18 cellular contexts compared by ENCODE assay signal in the genomic region with DNA sequence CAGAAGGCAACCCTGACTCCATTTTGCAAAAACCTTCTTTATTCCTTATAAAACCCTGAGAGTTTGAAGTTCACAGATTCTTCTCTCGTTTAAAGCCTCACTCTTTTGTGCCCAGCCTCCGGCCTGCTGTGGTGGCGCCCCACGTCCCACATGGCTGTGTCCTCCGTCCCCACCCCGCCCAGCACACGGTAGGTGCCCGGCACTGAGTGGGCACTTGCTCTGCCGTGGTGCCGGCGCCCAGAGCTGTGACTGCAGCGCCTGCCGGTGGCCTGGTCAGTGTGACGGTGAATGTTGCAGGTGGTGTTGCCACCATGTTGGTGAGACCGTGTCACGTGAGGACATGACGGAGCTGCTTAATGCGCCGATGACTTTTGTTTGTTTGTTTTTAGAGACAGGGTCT. TPM values are rescaled to one million over a fixed set of nuclear protein-coding genes. Genes with fewer than 3 reads are reported as not detected.
DNase-seq lines count a peak whose midpoint lies in the region; ATAC-seq and TF ChIP-seq lines count a peak whose summit lies in the region.
"Had no signal": no experiment of that assay in that cellular context is flagged by ENCODE, and none has a peak within 500 bp of the region (broad histone marks: within the 10 kb centered on the region; RNA-seq: fewer than 3 reads in every experiment).

No MANE protein-coding gene starts in this region.

- no peaks in the 10 kb centered on the region for H3K27me3 ChIP-seq in right cardiac atrium (ENCODE audit: control insufficient read depth, insufficient read depth)
- no peaks in the 10 kb centered on the region for H3K27me3 ChIP-seq in heart left ventricle
- H3K27me3 ChIP-seq in H7 (ENCODE audit: control insufficient read depth, insufficient read depth, low read length), result no peaks in the 10 kb centered on the region

- no peak overlapping the region for H3K4me3 Mint-ChIP-seq in naive thymus-derived CD8-positive, alpha-beta T cell
- H3K4me3 Mint-ChIP-seq: CD4-positive, alpha-beta memory T cell had no signal

- H3K9me3 ChIP-seq in right cardiac atrium (ENCODE audit: control insufficient read depth, low read length) (no peaks in the 10 kb centered on the region), heart left ventricle (no peaks in the 10 kb centered on the region), mucosa of descending colon (no peaks in the 10 kb centered on the region)
- H3K9me3 ChIP-seq: A549 had no signal

- no peaks in the 10 kb centered on the region for H3K4me1 ChIP-seq in right cardiac atrium (ENCODE audit: control insufficient read depth, insufficient read depth, low read length)
- H3K4me1 ChIP-seq in heart left ventricle, result no peaks in the 10 kb centered on the region
- no peaks in the 10 kb centered on the region for H3K4me1 ChIP-seq in mucosa of descending colon (ENCODE audit: low read depth)
- H3K4me1 ChIP-seq: A549 had no signal

- TF ChIP-seq CTCF in heart left ventricle (IDR thresholded peaks at IDR 0.05) (no peak), mucosa of descending colon (IDR thresholded peaks at IDR 0.05) (no peak)

- no peak for ATAC-seq in right cardiac atrium
- no peak for ATAC-seq in heart left ventricle
- no peak for ATAC-seq in naive thymus-derived CD8-positive, alpha-beta T cell
- ATAC-seq in mucosa of descending colon, result no peak
- ATAC-seq: A549 had no signal

- H3K36me3 ChIP-seq in heart left ventricle (peaks cover 0 to 61% (median 40%) of the 10 kb centered on the region in 9 donors), H7 (replicated peaks; ENCODE audit: control insufficient read depth, insufficient read depth, low read length) (peaks cover 2% of the 10 kb centered on the region), mucosa of descending colon (ENCODE audit: low read depth) (no peaks in the 10 kb centered on the region)

- no peak for TF ChIP-seq POLR2A in heart left ventricle (IDR thresholded peaks at IDR 0.05)

- H3K36me3 Mint-ChIP-seq in naive thymus-derived CD8-positive, alpha-beta T cell, result peaks cover 0 to 27% (median 3%) of the 10 kb centered on the region in 3 donors

- H3K4me3 ChIP-seq in right cardiac atrium (ENCODE audit: low read length), result no peak overlapping the region
- H3K4me3 ChIP-seq in heart left ventricle, result no peak overlapping the region
- H3K4me3 ChIP-seq in H7 (ENCODE audit: insufficient read depth, low read depth, low read length), result no peak overlapping the region
- no peak overlapping the region for H3K4me3 ChIP-seq in mucosa of descending colon
- H3K4me3 ChIP-seq: A549 had no signal

- H3K27ac Mint-ChIP-seq in naive thymus-derived CD8-positive, alpha-beta T cell, result no peak overlapping the region
- H3K27ac Mint-ChIP-seq: CD4-positive, alpha-beta memory T cell had no signal

- intact Hi-C loops in right cardiac atrium (cut with DNase I), result no loop called here
- intact Hi-C loops in heart left ventricle (cut with DNase I), result no loop called here
- intact Hi-C loops in mucosa of descending colon (cut with DNase I, micrococcal nuclease), result no loop called here

- H3K9me3 Mint-ChIP-seq in naive thymus-derived CD8-positive, alpha-beta T cell, result no peaks in the 10 kb centered on the region
- H3K9me3 Mint-ChIP-seq: CD4-positive, alpha-beta memory T cell had no signal

- H3K27ac ChIP-seq in right cardiac atrium (ENCODE audit: low read length), result no peak overlapping the region
- no peak overlapping the region for H3K27ac ChIP-seq in heart left ventricle
- H3K27ac ChIP-seq: A549 had no signal

- WGBS in right cardiac atrium, result 96% methylated on average over 19 of the region's 19 CpGs
- 93 to 97% (median 95%) methylated on average over 17 to 19 of the region's 19 CpGs for WGBS in heart left ventricle, 4 donors

- POLR2A ChIA-PET in naive thymus-derived CD8-positive, alpha-beta T cell (lab: Charles Lee), result no interaction called here

- no peaks in the 10 kb centered on the region for H3K4me1 Mint-ChIP-seq in naive thymus-derived CD8-positive, alpha-beta T cell

- DNase-seq in right cardiac atrium, result peak in 2 of 3 donors; percentile 20 to 52
- DNase-seq in heart left ventricle, result no peak
- peak; percentile 21 for DNase-seq in H7
- peak; percentile 1 for DNase-seq in iPS-NIHi11 (ENCODE audit: low spot score)
- DNase-seq in naive thymus-derived CD8-positive, alpha-beta T cell, result no peak
- no peak for DNase-seq in mucosa of descending colon
- DNase-seq: 8988T; ACHN; C1 segment of cervical spinal cord; Calu3; CD4-positive, alpha-beta memory T cell; COR-L47; DMS53; DMS79 treated with DMSO at 0.1 percent for 48 hours; GF-D8; GOT3; HCEC 1CT had no signal

- H3K27me3 Mint-ChIP-seq in naive thymus-derived CD8-positive, alpha-beta T cell, result no peaks in the 10 kb centered on the region
- H3K27me3 Mint-ChIP-seq: CD4-positive, alpha-beta memory T cell had no signal

RNA-seq across cellular contexts. Expression of a gene that starts 9.4 kb away (rescaled TPM):
- total RNA-seq in right cardiac atrium (10 to 100 TPM; 13.6 to 20.1 (median 15.7) TPM), heart left ventricle (10 to 100 TPM; 11.3 to 25.3 (median 18.1) TPM), mucosa of descending colon (10 to 100 TPM; 18.8 to 35.1 (median 20.8) TPM)
- polyA plus RNA-seq in right cardiac atrium (16.7 TPM), heart left ventricle (10 to 100 TPM; 21.5 to 49.5 TPM)
- 105 and 113 TPM in 2 replicates for total RNA-seq in H7 (2014; rRNA removed; shearing (Covaris generic))
- total RNA-seq in naive thymus-derived CD8-positive, alpha-beta T cell, result 10 to 100 TPM; 24.7 to 27.5 TPM
- polyA plus RNA-seq in naive thymus-derived CD8-positive, alpha-beta T cell, result 10 to 100 TPM in 1 of 3 donors, 1 to 10 TPM in 2; 7.7 to 15.3 (median 8.5) TPM

RNA-seq across cellular contexts. Expression of a gene that starts 19.1 kb away (rescaled TPM):
- total RNA-seq in right cardiac atrium (1 to 10 TPM; 7.3 to 9.3 (median 7.9) TPM), heart left ventricle (1 to 10 TPM in 8 of 9 donors, not detected in 1; 2.6 to 5.6 (median 4.2) TPM), mucosa of descending colon (10 to 100 TPM in 1 of 3 donors, 1 to 10 TPM in 1, not detected in 1; 1.5 to 12.2 TPM)
- polyA plus RNA-seq in right cardiac atrium (10.4 TPM), heart left ventricle (10 to 100 TPM in 1 of 2 donors, 1 to 10 TPM in 1; 1.5 to 12.4 TPM)
- total RNA-seq in H7 (2014; rRNA removed; shearing (Covaris generic)), result 13.6 and 14.3 TPM in 2 replicates
- total RNA-seq in naive thymus-derived CD8-positive, alpha-beta T cell, result 1 to 10 TPM; 3.4 TPM
- not detected for polyA plus RNA-seq in naive thymus-derived CD8-positive, alpha-beta T cell
- polyA plus RNA-seq: CD4-positive, alpha-beta memory T cell had no signal

RNA-seq across cellular contexts. Expression of a gene that starts 49.8 kb away (rescaled TPM):
- 10 to 100 TPM in 1 of 4 donors, 1 to 10 TPM in 3; 5.6 to 11.4 (median 8.8) TPM for total RNA-seq in right cardiac atrium
- polyA plus RNA-seq in right cardiac atrium, result 8.3 TPM
- 10 to 100 TPM in 2 of 9 donors, 1 to 10 TPM in 7; 2.2 to 12.1 (median 5.8) TPM for total RNA-seq in heart left ventricle
- 10 to 100 TPM; 11.0 to 15.6 TPM for polyA plus RNA-seq in heart left ventricle
- total RNA-seq in H7 (2014; rRNA removed; shearing (Covaris generic)), result 43.5 and 44.1 TPM in 2 replicates
- total RNA-seq in naive thymus-derived CD8-positive, alpha-beta T cell, result 10 to 100 TPM; 47.3 to 50.9 TPM
- 1 to 10 TPM; 2.4 to 5.6 (median 2.6) TPM for polyA plus RNA-seq in naive thymus-derived CD8-positive, alpha-beta T cell
- total RNA-seq in mucosa of descending colon, result 10 to 100 TPM; 22.8 to 30.9 (median 25.4) TPM

RNA-seq across cellular contexts. Expression of a gene that starts 53.3 kb away (rescaled TPM):
- total RNA-seq in right cardiac atrium (100 to 1,000 TPM; 112 to 115 (median 113) TPM), heart left ventricle (100 to 1,000 TPM in 5 of 9 donors, 10 to 100 TPM in 4; 76.3 to 160 (median 106) TPM), mucosa of descending colon (100 to 1,000 TPM; 117 to 123 (median 120) TPM)
- polyA plus RNA-seq in right cardiac atrium (130 TPM), heart left ventricle (100 to 1,000 TPM; 113 to 138 TPM)
- total RNA-seq in H7 (2014; rRNA removed; shearing (Covaris generic)), result 80.7 and 94.3 TPM in 2 replicates
- total RNA-seq in naive thymus-derived CD8-positive, alpha-beta T cell, result 100 to 1,000 TPM; 158 to 162 TPM
- 100 to 1,000 TPM; 219 to 290 (median 248) TPM for polyA plus RNA-seq in naive thymus-derived CD8-positive, alpha-beta T cell

Comparison
In these comparisons a context has a peak if more than half of its experiments do, and no peak if none do; other contexts are left out.
1. DNase-seq: peak in right cardiac atrium (2 of 3), H7 (single experiment) and iPS-NIHi11 (single experiment); none in heart left ventricle (0 of 5), naive thymus-derived CD8-positive, alpha-beta T cell (0 of 10) and mucosa of descending colon (0 of 3).